In the genomic region with DNA sequence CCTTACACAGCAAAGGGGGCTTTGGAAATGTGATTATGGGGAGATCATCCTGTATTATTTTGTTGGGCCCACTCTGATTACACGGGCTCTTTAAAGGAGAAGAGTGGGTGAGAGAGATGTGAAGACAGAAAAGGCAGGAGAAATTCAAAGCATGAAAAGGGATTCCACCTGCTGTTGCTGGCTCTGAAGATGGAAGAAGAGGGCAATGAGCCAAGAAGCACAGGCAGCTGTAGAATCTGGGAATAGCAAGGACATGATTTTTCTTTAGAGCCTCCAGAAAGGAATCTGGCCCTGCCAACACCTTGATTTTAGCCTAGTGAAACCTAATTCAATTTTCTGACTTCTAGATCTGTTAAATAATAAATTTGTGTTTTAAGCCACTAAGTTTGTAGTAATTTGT, we compare ENCODE assay signal across 27 cellular contexts. TPM values are rescaled to one million over a fixed set of nuclear protein-coding genes. Genes with fewer than 3 reads are reported as not detected.
"Had no signal": no experiment of that assay in that cellular context is flagged by ENCODE, and none has a peak within 500 bp of the region (broad histone marks: within the 10 kb centered on the region; RNA-seq: fewer than 3 reads in every experiment).

No MANE protein-coding gene starts in this region.

- DNase-seq: effector memory CD8-positive, alpha-beta T cell; erythroblast; esophagus squamous epithelium; foreskin melanocyte; kidney; left cardiac atrium; left lung; mesenchymal stem cell; naive thymus-derived CD8-positive, alpha-beta T cell; nephron progenitor cell; nucleus accumbens; posterior cingulate gyrus; psoas muscle; right cardiac atrium; sigmoid colon; spleen; stimulated activated CD4-positive, alpha-beta T cell treated with anti-CD3 and anti-CD28 coated beads, Interleukin-4, amount 100 ng/mL, for 4 hours; stimulated activated naive CD8-positive, alpha-beta T cell treated with anti-CD3 and anti-CD28 coated beads, Interleukin-15, Interleukin-2, amounts not matched to agents 100 U/mL and 50 U/mL, for 24 hours; upper lobe of right lung had no signal

- ATAC-seq: effector memory CD8-positive, alpha-beta T cell; left cardiac atrium; left lung; naive thymus-derived CD8-positive, alpha-beta T cell; psoas muscle; right cardiac atrium; stimulated activated naive CD8-positive, alpha-beta T cell treated with anti-CD3 and anti-CD28 coated beads, Interleukin-15, Interleukin-2, amounts not matched to agents 100 U/mL and 50 U/mL, for 24 hours; upper lobe of right lung had no signal

- H3K27me3 ChIP-seq: esophagus squamous epithelium, left lung, sigmoid colon, spleen, tibial nerve, upper lobe of right lung, vagina had no signal

- H3K4me1 ChIP-seq: esophagus squamous epithelium, left lung, psoas muscle, sigmoid colon, spleen, tibial nerve, upper lobe of right lung, vagina had no signal

- H3K4me3 ChIP-seq: coronary artery, esophagus squamous epithelium, left lung, psoas muscle, sigmoid colon, skin epidermis, spleen, thoracic aorta, tibial nerve, upper lobe of right lung, vagina had no signal

- H3K9me3 ChIP-seq: psoas muscle, sigmoid colon, thoracic aorta, upper lobe of right lung, vagina had no signal

- H3K36me3 ChIP-seq: esophagus squamous epithelium, left lung, sigmoid colon, spleen, thoracic aorta, tibial nerve, upper lobe of right lung, vagina had no signal

- H3K27ac ChIP-seq: coronary artery, esophagus squamous epithelium, left lung, psoas muscle, sigmoid colon, spleen, thoracic aorta, tibial nerve, upper lobe of right lung, vagina had no signal

RNA-seq across cellular contexts. Expression of a gene that starts 11.4 kb away (rescaled TPM):
- total RNA-seq: esophagus squamous epithelium; left cardiac atrium; lower leg skin; mesothelial cell of epicardium; naive thymus-derived CD8-positive, alpha-beta T cell; osteocyte; sigmoid colon; thoracic aorta; tibial nerve; upper lobe of right lung; vagina had no signal
